Comparison of ENCODE assay signal across 26 cellular contexts in genomic region chr13:51679616-51680015, GRCh38.
"Had no signal": no experiment of that assay in that cellular context is flagged by ENCODE, and none has a peak within 500 bp of the region (broad histone marks: within the 10 kb centered on the region; RNA-seq: fewer than 3 reads in every experiment).

No MANE protein-coding gene starts in this region.

- H3K4me1 ChIP-seq: gastrocnemius medialis, psoas muscle, right atrium auricular region had no signal

- H3K79me2 ChIP-seq: hepatocyte had no signal

- H2AFZ ChIP-seq: hepatocyte, parathyroid adenoma had no signal

- H3K9me3 ChIP-seq: esophagus squamous epithelium, gastrocnemius medialis, psoas muscle, right atrium auricular region, spleen, tibial nerve had no signal

- H3K4me2 ChIP-seq: hepatocyte had no signal

- DNase-seq: activated CD4-positive, alpha-beta T cell treated with anti-CD3 and anti-CD28 coated beads for 48 hours; activated CD4-positive, alpha-beta T cell treated with anti-CD3 and anti-CD28 coated beads, Interleukin-2, amount 50 U/mL, for 48 hours; activated CD8-positive, alpha-beta memory T cell treated with anti-CD3 and anti-CD28 coated beads, Interleukin-2, amount 50 U/mL, for 4 hours; activated effector memory CD4-positive, alpha-beta T cell treated with anti-CD3 and anti-CD28 coated beads, Interleukin-2, amount 50 U/mL, for 16 hours; activated naive CD4-positive, alpha-beta T cell treated with anti-CD3 and anti-CD28 coated beads for 36 hours; activated naive CD8-positive, alpha-beta T cell treated with anti-CD3 and anti-CD28 coated beads, Interleukin-2, amount 10 ng/mL, durations not matched to agents 7 days and 5 days; activated T-cell treated with anti-CD3 and anti-CD28 coated beads, Interleukin-2, amount 50 U/mL, for 1 hour; amniotic stem cell; dermis blood vessel endothelial cell; effector CD4-positive, alpha-beta T cell; esophagus squamous epithelium; gastrocnemius medialis; left cardiac atrium; mammary epithelial cell; naive thymus-derived CD8-positive, alpha-beta T cell; nucleus accumbens; psoas muscle; spleen; stimulated activated naive CD4-positive, alpha-beta T cell treated with Interleukin-2 at 50 U/mL for 16 hours; T1000; WERI-Rb-1 had no signal

- ATAC-seq: activated CD4-positive, CD25-positive, alpha-beta regulatory T cell treated with anti-CD3 and anti-CD28 coated beads, Interleukin-2, amount 50 U/mL, for 24 hours; gastrocnemius medialis; left cardiac atrium; naive thymus-derived CD8-positive, alpha-beta T cell; psoas muscle had no signal

- H3K36me3 ChIP-seq: gastrocnemius medialis, right atrium auricular region, WERI-Rb-1 had no signal

- H3K27me3 ChIP-seq: esophagus squamous epithelium, gastrocnemius medialis, hepatocyte, right atrium auricular region, spleen, tibial nerve had no signal

- H3K4me3 ChIP-seq: esophagus squamous epithelium, gastrocnemius medialis, hepatocyte, psoas muscle, right atrium auricular region, spleen, tibial nerve had no signal

- H3K9ac ChIP-seq: parathyroid adenoma had no signal

- H3K27ac ChIP-seq: gastrocnemius medialis, hepatocyte, parathyroid adenoma, psoas muscle, right atrium auricular region, spleen, tibial nerve, WERI-Rb-1 had no signal
